ENCODE assay signal across 21 cellular contexts in genomic region chr2:130826419-130826818, GRCh38. TPM values are rescaled to one million over a fixed set of nuclear protein-coding genes. Genes with fewer than 3 reads are reported as not detected.
DNase-seq lines count a peak whose midpoint lies in the region; ATAC-seq, FAIRE-seq and TF ChIP-seq lines count a peak whose summit lies in the region.
"Had no signal": no experiment of that assay in that cellular context is flagged by ENCODE, and none has a peak within 500 bp of the region (broad histone marks: within the 10 kb centered on the region; RNA-seq: fewer than 3 reads in every experiment).

No MANE protein-coding gene starts in this region.

- H3K9me3 ChIP-seq in RWPE2 (ENCODE audit: severe bottlenecking) (no peaks in the 10 kb centered on the region), H1 (ENCODE audit: insufficient read depth in 2 of 2, low read depth in 1 of 2, low read length in 1 of 2) (no peaks in the 10 kb centered on the region), smooth muscle cell (replicated peaks; ENCODE audit: low read depth) (no peaks in the 10 kb centered on the region), psoas muscle (no peaks in the 10 kb centered on the region)
- H3K9me3 ChIP-seq: body of pancreas, upper lobe of left lung had no signal

- H3K79me2 ChIP-seq in H1 (ENCODE audit: control insufficient read depth in 1 of 2, insufficient read depth in 2 of 2, low read length in 2 of 2) (no peaks in the 10 kb centered on the region), smooth muscle cell (ENCODE audit: low read depth) (no peaks in the 10 kb centered on the region)

- H3K27me3 ChIP-seq in RWPE2 (ENCODE audit: insufficient read depth, poor library complexity, severe bottlenecking) (no peaks in the 10 kb centered on the region), H1 (replicated peaks in 1 of 4; ENCODE audit: control insufficient read depth in 3 of 4, extremely low read depth in 1 of 4, insufficient read depth in 3 of 4, low read length in 3 of 4) (no peaks in the 10 kb centered on the region), smooth muscle cell (ENCODE audit: low read depth) (no peaks in the 10 kb centered on the region), psoas muscle (ENCODE audit: insufficient read depth in 3 of 3, low read length in 2 of 3) (peaks cover 0 to 2% (median 0%) of the 10 kb centered on the region in 3 donors)
- H3K27me3 ChIP-seq: body of pancreas, upper lobe of left lung had no signal

- peak overlapping the region; percentile 78 for H3K27ac ChIP-seq in RWPE2 (ENCODE audit: poor library complexity, severe bottlenecking)
- H3K27ac ChIP-seq in H1 (ENCODE audit: low read depth, low read length): no peak overlapping the region
- peak overlapping the region; percentile 83 for H3K27ac ChIP-seq in smooth muscle cell (ENCODE audit: low read depth)
- H3K27ac ChIP-seq in psoas muscle: no peak overlapping the region
- H3K27ac ChIP-seq: body of pancreas, upper lobe of left lung had no signal

- no peaks in the 10 kb centered on the region for H3F3A ChIP-seq in smooth muscle cell (ENCODE audit: low read depth)

- no peak for DNase-seq in HTR-8/SVneo (ENCODE audit: insufficient read length, low spot score)
- no peak for DNase-seq in RWPE2 (ENCODE audit: low spot score)
- DNase-seq in H1 (ENCODE audit: low read depth in 1 of 2, low spot score in 2 of 2): peak in 1 of 2 experiments; percentile 40
- no peak for DNase-seq in smooth muscle cell (lab: John Stamatoyannopoulos, UW; ENCODE audit: unreplicated experiment)
- DNase-seq in kidney tubule cell (ENCODE audit: low spot score): no peak
- no peak for DNase-seq in iPS-NIHi11 (ENCODE audit: low spot score)
- no peak for DNase-seq in psoas muscle
- DNase-seq: activated CD4-positive, alpha-beta memory T cell treated with anti-CD3 and anti-CD28 coated beads, Interleukin-2, amount 10 ng/mL, durations not matched to agents 7 days and 5 days; activated CD4-positive, alpha-beta T cell treated with anti-CD3 and anti-CD28 coated beads for 1 hour; activated CD8-positive, alpha-beta memory T cell treated with anti-CD3 and anti-CD28 coated beads, Interleukin-2, amount 50 U/mL, for 4 hours; activated naive CD4-positive, alpha-beta T cell treated with anti-CD3 and anti-CD28 coated beads for 36 hours; body of pancreas; effector memory CD4-positive, alpha-beta T cell; NCI-H1436 treated with DMSO at 0.1 percent for 48 hours; NCI-H446 treated with DMSO at 0.1 percent for 48 hours; NCI-H82; stimulated activated CD4-positive, alpha-beta T cell treated with anti-CD3 and anti-CD28 coated beads, Interleukin-15, amount 100 ng/mL, for 24 hours; stimulated activated CD4-positive, alpha-beta T cell treated with anti-CD3 and anti-CD28 coated beads, Interleukin-4, amount 100 ng/mL, for 4 hours had no signal

- no peak overlapping the region for H3K4me2 ChIP-seq in H1 (ENCODE audit: insufficient read depth in 1 of 2, low read depth in 2 of 2, low read length in 2 of 2)
- H3K4me2 ChIP-seq in smooth muscle cell: no peak overlapping the region

- H2AFZ ChIP-seq in H1 (ENCODE audit: low read length): no peak overlapping the region
- H2AFZ ChIP-seq in smooth muscle cell (ENCODE audit: low read depth): no peak overlapping the region

- no peak overlapping the region for H3K14ac ChIP-seq in H1 (ENCODE audit: insufficient read length)

- H3K4me1 ChIP-seq in RWPE2 (ENCODE audit: insufficient read depth, poor library complexity, severe bottlenecking) (peaks cover 51% of the 10 kb centered on the region), H1 (replicated peaks in 1 of 4; ENCODE audit: control insufficient read depth in 3 of 4, insufficient read depth in 4 of 4, low read length in 3 of 4) (peaks cover 0 to 24% (median 5%) of the 10 kb centered on the region in 4 experiments; a peak in 6 of 7 replicates), smooth muscle cell (ENCODE audit: low read depth) (peaks cover 18% of the 10 kb centered on the region), psoas muscle (no peaks in the 10 kb centered on the region)
- H3K4me1 ChIP-seq: body of pancreas had no signal

- TF ChIP-seq CTCF in RWPE2 (IDR thresholded peaks at IDR 0.05; ENCODE audit: poor library complexity, severe bottlenecking) (no peak), H1 (IDR thresholded peaks at IDR 0.05; ENCODE audit: control extremely low read depth in 1 of 3, insufficient read depth in 1 of 3, low read depth in 1 of 3, low read length in 3 of 3) (no peak), smooth muscle cell (IDR thresholded peaks at IDR 0.05; ENCODE audit: borderline replicate concordance, insufficient read depth, poor library complexity, severe bottlenecking) (no peak), psoas muscle (IDR thresholded peaks at IDR 0.05) (no peak)

- no peaks in the 10 kb centered on the region; the same call in 1 of the 2 replicates for H3K23me2 ChIP-seq in H1 (ENCODE audit: low read depth, low read length)

- peak overlapping the region; percentile 2; the same call in 1 of the 2 replicates for H2BK20ac ChIP-seq in H1 (ENCODE audit: low read length)

- H3K9ac ChIP-seq in H1 (replicated peaks in 1 of 4; ENCODE audit: extremely low read depth in 1 of 4, low read depth in 3 of 4, low read length in 3 of 4): no peak overlapping the region
- H3K9ac ChIP-seq in smooth muscle cell (ENCODE audit: low read depth): no peak overlapping the region

- H3K18ac ChIP-seq in H1 (ENCODE audit: extremely low read depth, low read length): 0 out of 2 replicates have a peak overlapping the region, but pooled peaks have one; percentile 15

- TF ChIP-seq POLR2A in H1 (IDR thresholded peaks at IDR 0.05; ENCODE audit: control extremely low read depth in 1 of 2, low read depth in 2 of 2, low read length in 2 of 2): no peak

- no peak overlapping the region; the same call in 1 of the 2 replicates for H2BK5ac ChIP-seq in H1 (ENCODE audit: low read depth, low read length)

- WGBS in H1 (ENCODE audit: extremely low coverage in 1 of 2, insufficient coverage in 1 of 2, insufficient read length in 1 of 2, insufficient replicate concordance in 2 of 2, low coverage in 1 of 2, low lambda C conversion rate in 2 of 2, missing lambda C conversion rate in 1 of 2), 2 experiments: 83% methylated on average over 12 of the region's 12 CpGs; no CpG with 5 or more reads in 1 of the 2 experiments
- 90% methylated on average over 12 of the region's 12 CpGs for WGBS in smooth muscle cell (ENCODE audit: low lambda C conversion rate)
- WGBS in psoas muscle, 3 donors: 74 to 80% (median 79%) methylated on average over 12 of the region's 12 CpGs

- no peak for TF ChIP-seq RAD21 in H1 (IDR thresholded peaks at IDR 0.05 in 1 of 2, conservative IDR thresholded peaks at IDR 0.05 in 1 of 2; ENCODE audit: low read depth in 2 of 2, low read length in 2 of 2)

- H3K4me3 ChIP-seq in RWPE2 (ENCODE audit: severe bottlenecking): no peak overlapping the region
- no peak overlapping the region for H3K4me3 ChIP-seq in H1 (ENCODE audit: extremely low read depth in 1 of 4, insufficient read depth in 2 of 4, low read depth in 3 of 4, low read length in 4 of 4)
- no peak overlapping the region for H3K4me3 ChIP-seq in smooth muscle cell
- no peak overlapping the region for H3K4me3 ChIP-seq in psoas muscle
- H3K4me3 ChIP-seq: body of pancreas, upper lobe of left lung had no signal

- H4K91ac ChIP-seq in H1 (replicated peaks; ENCODE audit: insufficient read length, low read length): no peak overlapping the region

- TF ChIP-seq EP300 in H1 (IDR thresholded peaks at IDR 0.05; ENCODE audit: borderline replicate concordance in 1 of 2, low read depth in 2 of 2, low read length in 2 of 2): no peak

- H3K23ac ChIP-seq in H1 (ENCODE audit: insufficient read length): no peak overlapping the region

- POLR2A ChIA-PET in H1 (lab: Charles Lee; ENCODE audit: partially characterized antibody): no interaction called here

- H2BK12ac ChIP-seq in H1 (ENCODE audit: low read depth, low read length): no peak overlapping the region

- H4K20me1 ChIP-seq in H1 (replicated peaks in 1 of 2; ENCODE audit: control insufficient read depth in 1 of 2, insufficient read depth in 2 of 2, low read length in 2 of 2) (no peaks in the 10 kb centered on the region), smooth muscle cell (ENCODE audit: low read depth) (no peaks in the 10 kb centered on the region)

- peak overlapping the region; percentile 20; the same call in 1 of the 2 replicates for H2BK15ac ChIP-seq in H1 (ENCODE audit: low read length)

- no peaks in the 10 kb centered on the region for H3K79me1 ChIP-seq in H1 (ENCODE audit: low read depth, low read length)

- H3K56ac ChIP-seq in H1 (replicated peaks; ENCODE audit: insufficient read length, low read depth, low read length): no peak overlapping the region

- no peak for ATAC-seq in RWPE2 (ENCODE audit: low read depth)
- no peak for ATAC-seq in psoas muscle
- no peak for ATAC-seq in HG03175 (IDR thresholded peaks at IDR 0.05; ENCODE audit: unreplicated experiment)
- ATAC-seq: body of pancreas, SK-N-SH treated with all-trans-retinoic acid at 6 μM for 48 hours had no signal

- FAIRE-seq in HTR-8/SVneo (lab: Jason Lieb, UNC) (peak; percentile 36), H1 (lab: Jason Lieb, UNC) (no peak)

- CTCF ChIA-PET in H1 (lab: Charles Lee; ENCODE audit: partially characterized antibody): interaction anchor here (0.8 to 1.9 kb wide), 5 partner anchors 25 to 43 kb away, joined by 3 to 6 read pairs (median 4); no protein-coding TSS in a partner anchor

- H4K8ac ChIP-seq in H1 (ENCODE audit: extremely low read depth, insufficient read depth, low read length): no peak overlapping the region; the same call in 1 of the 2 replicates

- H2BK120ac ChIP-seq in H1 (replicated peaks; ENCODE audit: low read depth, low read length): no peak overlapping the region

- H3K4ac ChIP-seq in H1 (replicated peaks; ENCODE audit: insufficient read length, low read depth, low read length): no peak overlapping the region

- no peaks in the 10 kb centered on the region for H3K36me3 ChIP-seq in RWPE2 (ENCODE audit: low read depth)
- no peaks in the 10 kb centered on the region for H3K36me3 ChIP-seq in H1 (ENCODE audit: control insufficient read depth in 2 of 4, insufficient read depth in 4 of 4, low read length in 3 of 4)
- H3K36me3 ChIP-seq in smooth muscle cell (ENCODE audit: low read depth): no peaks in the 10 kb centered on the region
- no peaks in the 10 kb centered on the region for H3K36me3 ChIP-seq in psoas muscle (ENCODE audit: insufficient read depth in 1 of 2, low read depth in 1 of 2)
- H3K36me3 ChIP-seq: upper lobe of left lung had no signal

- intact Hi-C loops in psoas muscle (cut with DNase I): no loop called here

- H2AK5ac ChIP-seq in H1 (ENCODE audit: low read depth, low read length): 0 out of 2 replicates have a peak overlapping the region, but pooled peaks have one; percentile 16

- H4K5ac ChIP-seq in H1 (ENCODE audit: insufficient read length, low read depth, low read length): no peak overlapping the region

RNA-seq across cellular contexts. Expression of gene ARHGEF4, which starts 10.3 kb away (rescaled TPM):
- total RNA-seq in H1 (2021; fragmentation: NEBNext Ultra II Directional; extraction: Animal tissue kit (Norgen Biotek cat#: 25700)): 13.3 and 14.6 TPM in 2 replicates
- 10.6 and 14.5 TPM in 2 replicates for polyA plus RNA-seq in H1 (2011; rRNA removed)
- polyA plus RNA-seq in H1 (2011; cell fraction: cytosol; rRNA removed): 11.0 TPM
- 54.4 TPM for polyA plus RNA-seq in H1 (2011; cell fraction: nucleus; rRNA removed)
- 10.6 to 16.4 TPM (median 15.6 TPM) in 4 replicates for polyA plus RNA-seq in H1 (2012, experiment 1 of 2)
- 9.9 TPM for polyA plus RNA-seq in H1 (2012, experiment 2 of 2)
- polyA plus RNA-seq in H1 (2013, experiment 1 of 2): 12.9 TPM
- 10.7 TPM for polyA plus RNA-seq in H1 (2013, experiment 2 of 2)
- 13.4 and 18.2 TPM in 2 replicates for polyA minus RNA-seq in H1 (2011; rRNA and poly(A)+ RNA removed)
- polyA minus RNA-seq in H1 (2011; cell fraction: cytosol; rRNA and poly(A)+ RNA removed): 8.7 TPM
- 21.4 TPM for polyA minus RNA-seq in H1 (2011; cell fraction: nucleus; rRNA and poly(A)+ RNA removed)
- total RNA-seq in smooth muscle cell: 11.4 and 16.0 TPM in 2 replicates
- polyA plus RNA-seq in smooth muscle cell: 13.0 and 14.9 TPM in 2 replicates
- 1 to 10 TPM; 2.6 to 6.9 (median 3.9) TPM for total RNA-seq in psoas muscle
- 1 to 10 TPM in 2 of 3 donors, under 1 TPM in 1; 0.63 to 4.7 (median 3.7) TPM for polyA plus RNA-seq in psoas muscle

Comparison
In these comparisons a context has a peak if more than half of its experiments do, and no peak if none do; other contexts are left out.
1. H3K27ac ChIP-seq: peak in RWPE2 (single experiment) and smooth muscle cell (single experiment); none in H1 (single experiment) and psoas muscle (single experiment).